In the genomic region with DNA sequence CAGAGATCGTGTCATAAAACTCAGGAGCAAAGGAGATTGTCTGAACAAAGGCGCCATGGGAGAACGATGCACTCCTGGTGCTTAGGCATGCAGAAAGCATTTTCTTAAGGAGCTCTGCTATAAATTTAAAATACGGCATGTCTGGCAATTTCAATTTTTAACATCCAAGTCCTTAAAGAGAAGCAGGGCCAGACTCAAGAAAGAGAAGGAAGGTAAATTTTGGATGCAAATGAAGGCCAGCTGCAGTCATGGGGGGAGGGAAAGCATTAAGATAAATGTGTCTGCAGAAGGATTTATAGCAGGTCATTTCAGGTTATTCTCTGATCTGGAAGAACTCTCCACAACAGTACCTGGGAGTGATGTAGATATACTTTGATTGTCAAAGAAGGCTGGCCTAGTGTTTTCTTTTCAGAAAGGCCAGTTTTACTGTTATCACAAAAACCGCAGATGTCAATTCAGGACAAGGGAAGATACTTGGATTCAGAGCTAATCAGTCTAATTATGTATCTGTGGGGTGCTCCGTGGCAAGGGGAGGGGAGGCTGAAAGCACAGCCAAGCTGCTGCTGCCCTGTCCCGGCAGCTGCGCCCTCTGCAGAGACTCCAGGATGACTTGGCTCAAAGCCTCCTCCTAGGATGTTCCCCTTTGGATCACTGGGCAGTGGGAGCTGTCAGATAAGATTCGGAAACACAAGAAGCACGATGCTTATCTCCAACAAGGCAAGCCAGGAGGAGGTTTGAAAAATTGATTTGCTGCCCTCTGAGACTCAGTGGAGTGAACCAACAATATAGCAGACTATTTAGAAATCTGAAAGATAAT, we compare ENCODE assay signal across 18 cellular contexts.
DNase-seq lines count a peak whose midpoint lies in the region; ATAC-seq and TF ChIP-seq lines count a peak whose summit lies in the region.
"Had no signal": no experiment of that assay in that cellular context is flagged by ENCODE, and none has a peak within 500 bp of the region (broad histone marks: within the 10 kb centered on the region; RNA-seq: fewer than 3 reads in every experiment).

No MANE protein-coding gene starts in this region.

- 33 to 41% (median 39%) methylated on average over 10 of the region's 10 CpGs for WGBS in adrenal gland, 4 donors
- 51 to 59% (median 53%) methylated on average over 10 of the region's 10 CpGs for WGBS in stomach, 5 donors

- TF ChIP-seq POLR2A in adrenal gland (IDR thresholded peaks at IDR 0.05), result no peak
- no peak for TF ChIP-seq POLR2A in stomach (IDR thresholded peaks at IDR 0.05)

- H3K36me3 ChIP-seq in adrenal gland (replicated peaks in 1 of 2), result no peaks in the 10 kb centered on the region
- H3K36me3 ChIP-seq in stomach, result no peaks in the 10 kb centered on the region

- no peaks in the 10 kb centered on the region for H3K27me3 Mint-ChIP-seq in neural crest cell (ENCODE audit: low read depth)
- H3K27me3 Mint-ChIP-seq: B cell had no signal

- peaks cover 2% of the 10 kb centered on the region for H3K36me3 Mint-ChIP-seq in neural crest cell (ENCODE audit: low read depth)
- H3K36me3 Mint-ChIP-seq: CD8-positive, alpha-beta T cell had no signal

- TF ChIP-seq CTCF in neural crest cell (conservative IDR thresholded peaks at IDR 0.05) (no peak), adrenal gland (IDR thresholded peaks at IDR 0.05) (no peak), stomach (IDR thresholded peaks at IDR 0.05) (no peak)

- TF ChIP-seq EP300 in stomach (IDR thresholded peaks at IDR 0.05), result no peak

- DNase-seq in D341Med (ENCODE audit: low spot score) (peak; percentile 49), NCI-H146 (lab: John Stamatoyannopoulos, UW) (peak; percentile 80), cerebellar cortex (ENCODE audit: low spot score) (peak; percentile 4), neural crest cell (ENCODE audit: low read depth, low spot score) (no peak), adrenal gland (no peak), stomach (no peak)
- DNase-seq: ACHN; CD8-positive, alpha-beta T cell; HCEC 1CT; IMR-90; NCI-H1436; NCI-H2081 treated with DMSO at 0.1 percent for 48 hours; NCI-H345; NCI-H526 treated with DMSO at 0.1 percent for 48 hours; PC-9 had no signal

- H3K4me3 ChIP-seq in adrenal gland (no peak overlapping the region), stomach (no peak overlapping the region)
- H3K4me3 ChIP-seq: PC-9 had no signal

- no peaks in the 10 kb centered on the region for H3K4me1 ChIP-seq in adrenal gland (replicated peaks in 1 of 2)
- no peaks in the 10 kb centered on the region for H3K4me1 ChIP-seq in stomach

- intact Hi-C loops in adrenal gland (cut with DNase I), result no loop called here
- intact Hi-C loops in stomach (cut with DNase I; ENCODE audit: low total_unique reads), result no loop called here

- H3K27ac Mint-ChIP-seq in neural crest cell (ENCODE audit: unreplicated experiment), result peak overlapping the region; percentile 14
- H3K27ac Mint-ChIP-seq: B cell; CD8-positive, alpha-beta T cell had no signal

- no peaks in the 10 kb centered on the region for H3K9me3 Mint-ChIP-seq in neural crest cell

- H3K27me3 ChIP-seq in adrenal gland, result no peaks in the 10 kb centered on the region
- no peaks in the 10 kb centered on the region for H3K27me3 ChIP-seq in stomach

- H3K4me3 Mint-ChIP-seq in neural crest cell, result no peak overlapping the region
- H3K4me3 Mint-ChIP-seq: B cell; CD8-positive, alpha-beta T cell had no signal

- H3K4me1 Mint-ChIP-seq in neural crest cell, result peaks cover 11% of the 10 kb centered on the region
- H3K4me1 Mint-ChIP-seq: B cell had no signal

- ATAC-seq in GM21528 (IDR thresholded peaks at IDR 0.05; ENCODE audit: low FRiP score, unreplicated experiment), result no peak
- ATAC-seq in HG03442 (IDR thresholded peaks at IDR 0.05; ENCODE audit: unreplicated experiment), result no peak
- ATAC-seq: CD8-positive, alpha-beta T cell had no signal

- H3K9me3 ChIP-seq in adrenal gland (replicated peaks in 1 of 3), result no peaks in the 10 kb centered on the region
- H3K9me3 ChIP-seq in stomach, result peaks cover 0 to 5% (median 0%) of the 10 kb centered on the region in 4 donors

- no peak overlapping the region for H3K27ac ChIP-seq in adrenal gland
- H3K27ac ChIP-seq in stomach, result no peak overlapping the region
- H3K27ac ChIP-seq: PC-9 had no signal

Comparison
In these comparisons a context has a peak if more than half of its experiments do, and no peak if none do; other contexts are left out.
1. DNase-seq: peak in D341Med (single experiment), NCI-H146 (single experiment) and cerebellar cortex (single experiment); none in neural crest cell (single experiment), adrenal gland (0 of 7) and stomach (single experiment).